ENCODE assay signal across 17 cellular contexts in the genomic region with DNA sequence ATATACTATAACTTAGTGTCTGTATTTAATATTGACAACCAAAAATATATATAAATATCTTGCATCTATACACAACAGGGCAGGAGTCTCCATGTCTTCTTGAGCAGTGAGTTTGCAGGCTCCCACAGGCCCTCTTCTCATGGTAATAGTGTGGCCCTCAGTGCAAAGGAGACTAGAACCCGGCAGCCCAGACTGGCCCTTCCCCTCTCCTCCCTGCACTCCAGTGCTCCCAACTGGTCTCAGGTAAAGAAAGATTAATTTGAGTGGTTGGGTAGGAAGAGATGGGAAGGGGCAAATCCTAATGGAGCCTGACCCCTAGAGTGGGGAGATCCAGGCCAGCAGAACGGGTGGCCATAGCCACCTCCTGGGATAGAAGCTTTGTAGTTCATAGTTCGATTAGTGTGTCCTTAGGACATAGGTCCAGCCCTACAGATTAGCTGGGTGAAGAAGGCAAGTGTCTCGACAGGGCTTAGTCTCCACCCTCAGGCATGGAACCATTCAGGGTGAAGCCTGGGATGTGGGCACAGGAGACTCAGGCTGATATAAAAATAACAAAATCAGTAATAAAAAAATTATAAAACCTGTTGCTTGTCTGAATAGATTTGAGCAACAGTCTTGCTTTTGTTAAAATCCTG. TPM values are rescaled to one million over a fixed set of nuclear protein-coding genes. Genes with fewer than 3 reads are reported as not detected.
DNase-seq lines count a peak whose midpoint lies in the region; ATAC-seq and TF ChIP-seq lines count a peak whose summit lies in the region.
"Had no signal": no experiment of that assay in that cellular context is flagged by ENCODE, and none has a peak within 500 bp of the region (broad histone marks: within the 10 kb centered on the region; RNA-seq: fewer than 3 reads in every experiment).

No MANE protein-coding gene starts in this region.

- intact Hi-C loops in mammary epithelial cell (cut with micrococcal nuclease) = no loop called here
- intact Hi-C loops in mucosa of descending colon (cut with DNase I, micrococcal nuclease) = no loop called here

- in situ Hi-C loops in mammary epithelial cell (cut with MboI; ENCODE audit: low sequenced_read_pairs in 2 of 2) (loop anchor here in 1 of 2 donors (10.0 kb wide), 1 partner anchor 152 kb away; no protein-coding TSS in a partner anchor), KBM-7 (cut with MboI; ENCODE audit: low pct_unique_long_range_greater_than_20kb, low sequenced_read_pairs) (no loop called here)

- dilution Hi-C loops in mammary epithelial cell (cut with HindIII; ENCODE audit: low sequenced_read_pairs) = loop anchor here (5.0 kb wide), 1 partner anchor 131 kb away; no protein-coding TSS in a partner anchor

- H3K9me3 Mint-ChIP-seq in activated naive CD8-positive, alpha-beta T cell treated with anti-CD3 and anti-CD28 coated beads for 36 hours = no peaks in the 10 kb centered on the region
- H3K9me3 Mint-ChIP-seq in activated naive CD8-positive, alpha-beta T cell treated with anti-CD3 and anti-CD28 coated beads, Interleukin-2, amount 50 U/mL, for 24 hours = no peaks in the 10 kb centered on the region

- CTCF ChIA-PET in mammary epithelial cell (lab: Charles Lee; ENCODE audit: low non-redundant PET) = no interaction called here

- H3K4me1 ChIP-seq in Karpas-422 (ENCODE audit: low read length) (peaks cover 35% of the 10 kb centered on the region), mammary epithelial cell (ENCODE audit: insufficient read depth, low read length) (peaks cover 36% of the 10 kb centered on the region), smooth muscle cell (ENCODE audit: low read depth) (peaks cover 22% of the 10 kb centered on the region), mucosa of descending colon (ENCODE audit: low read depth) (peaks cover 6% of the 10 kb centered on the region)

- ATAC-seq in activated naive CD8-positive, alpha-beta T cell treated with anti-CD3 and anti-CD28 coated beads, Interleukin-2, amount 50 U/mL, for 24 hours = no peak
- ATAC-seq in mucosa of descending colon = no peak
- ATAC-seq: heart right ventricle had no signal

- H3K79me2 ChIP-seq in Karpas-422 (ENCODE audit: low read length) (peaks cover 3% of the 10 kb centered on the region), mammary epithelial cell (ENCODE audit: insufficient read depth, low read length) (peaks cover 41% of the 10 kb centered on the region), smooth muscle cell (ENCODE audit: low read depth) (no peaks in the 10 kb centered on the region)
- H3K79me2 ChIP-seq: parathyroid adenoma had no signal

- TSS peak; percentile 61 for BruUV-seq in mammary epithelial cell (replicated peaks; lab: Mats Ljungman, UMichigan)

- no peak overlapping the region for H3K4me3 Mint-ChIP-seq in activated naive CD8-positive, alpha-beta T cell treated with anti-CD3 and anti-CD28 coated beads for 36 hours
- no peak overlapping the region for H3K4me3 Mint-ChIP-seq in activated naive CD8-positive, alpha-beta T cell treated with anti-CD3 and anti-CD28 coated beads, Interleukin-2, amount 50 U/mL, for 24 hours

- peaks cover 28% of the 10 kb centered on the region; the same call in 1 of the 2 replicates for H3K36me3 ChIP-seq in Karpas-422 (ENCODE audit: insufficient read depth, low read length)
- H3K36me3 ChIP-seq in mammary epithelial cell (ENCODE audit: insufficient read depth, low read length) = peaks cover 54% of the 10 kb centered on the region
- H3K36me3 ChIP-seq in smooth muscle cell (ENCODE audit: low read depth) = no peaks in the 10 kb centered on the region
- H3K36me3 ChIP-seq in mucosa of descending colon (ENCODE audit: low read depth) = peaks cover 7% of the 10 kb centered on the region

- no peak for DNase-seq in activated naive CD8-positive, alpha-beta T cell treated with anti-CD3 and anti-CD28 coated beads for 36 hours
- no peak for DNase-seq in activated naive CD8-positive, alpha-beta T cell treated with anti-CD3 and anti-CD28 coated beads, Interleukin-2, amount 50 U/mL, for 24 hours
- DNase-seq in Karpas-422 (peak; percentile 39), mammary epithelial cell (no peak), smooth muscle cell (lab: John Stamatoyannopoulos, UW; ENCODE audit: unreplicated experiment) (no peak), KBM-7 (no peak), Kasumi-1 (lab: John Stamatoyannopoulos, UW) (no peak), mucosa of descending colon (no peak)
- DNase-seq: activated naive CD4-positive, alpha-beta T cell treated with anti-CD3 and anti-CD28 coated beads, Interleukin-2, amount 50 U/mL, for 16 hours; brain microvascular endothelial cell; GDM1; heart right ventricle; kidney; stimulated activated naive CD4-positive, alpha-beta T cell treated with Interleukin-2 at 50 U/mL for 16 hours had no signal

- no peak overlapping the region for H2AFZ ChIP-seq in Karpas-422 (ENCODE audit: low read length)
- no peak overlapping the region for H2AFZ ChIP-seq in mammary epithelial cell (ENCODE audit: low read depth, low read length)
- H2AFZ ChIP-seq in smooth muscle cell (ENCODE audit: low read depth) = no peak overlapping the region
- H2AFZ ChIP-seq: parathyroid adenoma had no signal

- H3K9me2 ChIP-seq in Karpas-422 (replicated peaks; ENCODE audit: insufficient read depth, low read length) = no peaks in the 10 kb centered on the region

- peak overlapping the region; percentile 66; the same call in 1 of the 2 replicates for H3K9ac ChIP-seq in Karpas-422 (ENCODE audit: low read length)
- H3K9ac ChIP-seq in mammary epithelial cell (ENCODE audit: insufficient read depth, low read length) = no peak overlapping the region
- no peak overlapping the region for H3K9ac ChIP-seq in smooth muscle cell (ENCODE audit: low read depth)
- H3K9ac ChIP-seq: parathyroid adenoma had no signal

- H3K27me3 Mint-ChIP-seq in activated naive CD8-positive, alpha-beta T cell treated with anti-CD3 and anti-CD28 coated beads for 36 hours = no peaks in the 10 kb centered on the region
- no peaks in the 10 kb centered on the region for H3K27me3 Mint-ChIP-seq in activated naive CD8-positive, alpha-beta T cell treated with anti-CD3 and anti-CD28 coated beads, Interleukin-2, amount 50 U/mL, for 24 hours

- H3K4me2 ChIP-seq in Karpas-422 (ENCODE audit: low read depth, low read length, poor library complexity, severe bottlenecking) (peak overlapping the region; percentile 56), mammary epithelial cell (ENCODE audit: insufficient read depth, low read depth, low read length) (no peak overlapping the region), smooth muscle cell (no peak overlapping the region)

- TF ChIP-seq CTCF in mammary epithelial cell (conservative IDR thresholded peaks at IDR 0.05 in 1 of 2, IDR thresholded peaks at IDR 0.05 in 1 of 2; ENCODE audit: extremely low read depth in 1 of 2, insufficient read depth in 1 of 2, low read depth in 1 of 2, low read length in 2 of 2) (no peak), smooth muscle cell (IDR thresholded peaks at IDR 0.05; ENCODE audit: borderline replicate concordance, insufficient read depth, poor library complexity, severe bottlenecking) (no peak), mucosa of descending colon (IDR thresholded peaks at IDR 0.05) (no peak)

- H4K20me1 ChIP-seq in Karpas-422 (ENCODE audit: insufficient read depth, low read depth, low read length) (peaks cover 10% of the 10 kb centered on the region; the same call in 1 of the 2 replicates), mammary epithelial cell (ENCODE audit: insufficient read depth, low read length) (no peaks in the 10 kb centered on the region), smooth muscle cell (ENCODE audit: low read depth) (peaks cover 46% of the 10 kb centered on the region)

- H3K4me1 Mint-ChIP-seq in activated naive CD8-positive, alpha-beta T cell treated with anti-CD3 and anti-CD28 coated beads for 36 hours = peaks cover 41% of the 10 kb centered on the region
- peaks cover 65% of the 10 kb centered on the region for H3K4me1 Mint-ChIP-seq in activated naive CD8-positive, alpha-beta T cell treated with anti-CD3 and anti-CD28 coated beads, Interleukin-2, amount 50 U/mL, for 24 hours

- H3K36me3 Mint-ChIP-seq in activated naive CD8-positive, alpha-beta T cell treated with anti-CD3 and anti-CD28 coated beads for 36 hours = peaks cover 28% of the 10 kb centered on the region
- H3K36me3 Mint-ChIP-seq in activated naive CD8-positive, alpha-beta T cell treated with anti-CD3 and anti-CD28 coated beads, Interleukin-2, amount 50 U/mL, for 24 hours (ENCODE audit: low read depth) = peaks cover 47% of the 10 kb centered on the region

- H3K27ac ChIP-seq in Karpas-422 (ENCODE audit: low read length) (0 out of 2 replicates have a peak overlapping the region, but pooled peaks have one; percentile 80), mammary epithelial cell (ENCODE audit: insufficient read depth, low read depth, low read length) (no peak overlapping the region), smooth muscle cell (ENCODE audit: low read depth) (peak overlapping the region; percentile 12)
- H3K27ac ChIP-seq: brain microvascular endothelial cell, heart right ventricle, HL-60, parathyroid adenoma had no signal

- 94% methylated on average over 4 of the region's 4 CpGs for WGBS in mammary epithelial cell (ENCODE audit: low coverage, missing lambda C conversion rate)
- WGBS in smooth muscle cell (ENCODE audit: low lambda C conversion rate) = 69% methylated on average over 4 of the region's 4 CpGs

- H3K27me3 ChIP-seq in Karpas-422 (ENCODE audit: low read length) (no peaks in the 10 kb centered on the region), mammary epithelial cell (ENCODE audit: insufficient read depth, low read length) (no peaks in the 10 kb centered on the region), smooth muscle cell (ENCODE audit: low read depth) (no peaks in the 10 kb centered on the region)
- H3K27me3 ChIP-seq: brain microvascular endothelial cell, heart right ventricle, vagina had no signal

- peaks cover 15% of the 10 kb centered on the region for H3F3A ChIP-seq in smooth muscle cell (ENCODE audit: low read depth)

- H3K4me3 ChIP-seq in Karpas-422 (ENCODE audit: low read length) (no peak overlapping the region; the same call in 1 of the 2 replicates), mammary epithelial cell (replicated peaks in 1 of 3; ENCODE audit: insufficient read depth in 1 of 3, low read depth in 2 of 3, low read length in 3 of 3) (no peak overlapping the region), smooth muscle cell (no peak overlapping the region), mucosa of descending colon (no peak overlapping the region)
- H3K4me3 ChIP-seq: heart right ventricle, vagina had no signal

- H3K9me3 ChIP-seq in Karpas-422 (ENCODE audit: low read length) (no peaks in the 10 kb centered on the region), mammary epithelial cell (replicated peaks; ENCODE audit: insufficient read depth, low read length) (no peaks in the 10 kb centered on the region), smooth muscle cell (replicated peaks; ENCODE audit: low read depth) (no peaks in the 10 kb centered on the region), mucosa of descending colon (no peaks in the 10 kb centered on the region)
- H3K9me3 ChIP-seq: heart right ventricle, vagina had no signal

- peak overlapping the region; percentile 50 for H3K27ac Mint-ChIP-seq in activated naive CD8-positive, alpha-beta T cell treated with anti-CD3 and anti-CD28 coated beads for 36 hours
- no peak overlapping the region for H3K27ac Mint-ChIP-seq in activated naive CD8-positive, alpha-beta T cell treated with anti-CD3 and anti-CD28 coated beads, Interleukin-2, amount 50 U/mL, for 24 hours

RNA-seq across cellular contexts. Expression of gene SLC2A1, which starts 32.3 kb away (rescaled TPM):
- total RNA-seq in activated naive CD8-positive, alpha-beta T cell treated with anti-CD3 and anti-CD28 coated beads for 36 hours = 100 to 1,000 TPM; 105 to 114 TPM
- 72.2 and 83.8 TPM in 2 replicates for total RNA-seq in Karpas-422 (2014; rRNA removed; shearing (Covaris generic); ENCODE audit: low replicate concordance)
- total RNA-seq in mammary epithelial cell = 100 to 1,000 TPM; 471 to 738 TPM
- polyA plus RNA-seq in mammary epithelial cell = 404 TPM
- 456 TPM for polyA minus RNA-seq in mammary epithelial cell
- 749 and 1,091 TPM in 2 replicates for total RNA-seq in smooth muscle cell
- polyA plus RNA-seq in smooth muscle cell = 275 and 842 TPM in 2 replicates
- total RNA-seq in mucosa of descending colon = 10 to 100 TPM; 36.0 to 81.2 (median 74.3) TPM
